8 cellular contexts compared by ENCODE assay signal in genomic region chr14:77151245-77151644, GRCh38. TPM values are rescaled to one million over a fixed set of nuclear protein-coding genes. Genes with fewer than 3 reads are reported as not detected.
DNase-seq lines count a peak whose midpoint lies in the region; ATAC-seq, FAIRE-seq and TF ChIP-seq lines count a peak whose summit lies in the region.

No MANE protein-coding gene starts in this region.

- peaks cover 14 to 57% of the 10 kb centered on the region in 2 donors for H3K27me3 Mint-ChIP-seq in CD8-positive, alpha-beta memory T cell

- no peak overlapping the region for H3K4me2 ChIP-seq in OCI-LY3 (ENCODE audit: low read length)

- H3K27ac ChIP-seq in OCI-LY3 (ENCODE audit: low read length) (no peak overlapping the region), vagina (no peak overlapping the region)
- H3K27ac ChIP-seq in CD8-positive, alpha-beta memory T cell (ENCODE audit: low read depth, low read length), result no peak overlapping the region

- H3K36me3 ChIP-seq in OCI-LY3 (replicated peaks; ENCODE audit: low read depth, low read length) (no peaks in the 10 kb centered on the region), vagina (no peaks in the 10 kb centered on the region)
- H3K36me3 ChIP-seq in CD8-positive, alpha-beta memory T cell (ENCODE audit: insufficient read depth, low read length), result no peaks in the 10 kb centered on the region

- CTCF ChIA-PET in CD8-positive, alpha-beta memory T cell (lab: Charles Lee), result interaction anchor here (1.2 to 3.1 kb wide), 3 partner anchors 9 to 169 kb away, joined by 3 to 27 read pairs (median 4); partner anchors contain the start of genes GSTZ1 and POMT2

- no peak overlapping the region for H3K4me3 Mint-ChIP-seq in CD8-positive, alpha-beta memory T cell

- no peak for TF ChIP-seq POLR2A in GM12891 (IDR thresholded peaks at IDR 0.05; ENCODE audit: low read depth, low read length)
- TF ChIP-seq POLR2A in vagina (IDR thresholded peaks at IDR 0.05), result no peak

- peak; percentile 67 for TF ChIP-seq CTCF in AG09309 (IDR thresholded peaks at IDR 0.05; ENCODE audit: control insufficient read depth, insufficient read depth, low read depth, low read length, missing control alignments)
- TF ChIP-seq CTCF in OCI-LY3 (IDR thresholded peaks at IDR 0.05; ENCODE audit: low read depth, low read length), result peak; percentile 66
- TF ChIP-seq CTCF in fibroblast of villous mesenchyme (IDR thresholded peaks at IDR 0.05; ENCODE audit: insufficient read depth, low read depth, low read length), result peak; percentile 54
- TF ChIP-seq CTCF in vagina (IDR thresholded peaks at IDR 0.05), result no peak

- H4K20me1 ChIP-seq in OCI-LY3 (ENCODE audit: insufficient read depth, low read length), result no peaks in the 10 kb centered on the region

- no peak overlapping the region for H3K9ac ChIP-seq in OCI-LY3 (ENCODE audit: low read length)

- H3K9me3 ChIP-seq in OCI-LY3 (ENCODE audit: insufficient read depth, low read length), result no peaks in the 10 kb centered on the region
- no peaks in the 10 kb centered on the region for H3K9me3 ChIP-seq in vagina
- no peaks in the 10 kb centered on the region for H3K9me3 ChIP-seq in CD8-positive, alpha-beta memory T cell (ENCODE audit: low read length)

- H3K4me3 ChIP-seq in AG09309 (ENCODE audit: control insufficient read depth, low read depth, low read length), result no peak overlapping the region
- no peak overlapping the region for H3K4me3 ChIP-seq in OCI-LY3 (ENCODE audit: low read length)
- no peak overlapping the region for H3K4me3 ChIP-seq in fibroblast of villous mesenchyme (ENCODE audit: low read depth, low read length)
- H3K4me3 ChIP-seq in vagina, result no peak overlapping the region
- H3K4me3 ChIP-seq in CD8-positive, alpha-beta memory T cell (ENCODE audit: low read length), result no peak overlapping the region

- H3K79me2 ChIP-seq in OCI-LY3 (ENCODE audit: low read length), result no peaks in the 10 kb centered on the region

- FAIRE-seq in GM12891 (lab: Jason Lieb, UNC), result no peak

- DNase-seq in AG09309 (ENCODE audit: low read depth), result no peak
- DNase-seq in GM12891 (ENCODE audit: insufficient read length, low spot score), result peak; percentile 37
- no peak for DNase-seq in fibroblast of villous mesenchyme (ENCODE audit: low read depth)
- DNase-seq in DMS114 treated with DMSO at 0.1 percent for 48 hours (lab: John Stamatoyannopoulos, UW; ENCODE audit: unreplicated experiment), result no peak
- DNase-seq in vagina (ENCODE audit: extremely low spot score in 2 of 2), result no peak
- no peak for DNase-seq in CD8-positive, alpha-beta memory T cell

- H3K27me3 ChIP-seq in OCI-LY3 (ENCODE audit: low read depth, low read length), result peaks cover 11% of the 10 kb centered on the region
- no peaks in the 10 kb centered on the region for H3K27me3 ChIP-seq in vagina
- H3K27me3 ChIP-seq in CD8-positive, alpha-beta memory T cell (ENCODE audit: insufficient read depth, low read length, poor library complexity, severe bottlenecking), result no peaks in the 10 kb centered on the region

- intact Hi-C loops in vagina (cut with DNase I), result no loop called here

- H3K9me3 Mint-ChIP-seq in CD8-positive, alpha-beta memory T cell, result peaks cover 0 to 3% (median 0%) of the 10 kb centered on the region in 5 donors

- POLR2A ChIA-PET in CD8-positive, alpha-beta memory T cell (lab: Charles Lee), result no interaction called here

- H2AFZ ChIP-seq in OCI-LY3 (ENCODE audit: low read depth, low read length), result no peak overlapping the region

- no peaks in the 10 kb centered on the region for H3K4me1 Mint-ChIP-seq in CD8-positive, alpha-beta memory T cell

- H3K36me3 Mint-ChIP-seq in CD8-positive, alpha-beta memory T cell, result peaks cover 0 to 2% (median 0%) of the 10 kb centered on the region in 3 donors

- H3K4me1 ChIP-seq in OCI-LY3 (ENCODE audit: low read length) (peaks cover 23% of the 10 kb centered on the region), vagina (no peaks in the 10 kb centered on the region)
- no peaks in the 10 kb centered on the region for H3K4me1 ChIP-seq in CD8-positive, alpha-beta memory T cell (ENCODE audit: insufficient read depth, low read length)

- H3K27ac Mint-ChIP-seq in CD8-positive, alpha-beta memory T cell, result peak overlapping the region in 1 of 8 donors; percentile 69

- no peak for ATAC-seq in GM21717 (IDR thresholded peaks at IDR 0.05; ENCODE audit: unreplicated experiment)

TF ChIP-seq in GM12891, 5 proteins besides CTCF, POLR2A, EP300 and RAD21:
- TF ChIP-seq TAF1 (IDR thresholded peaks at IDR 0.05; ENCODE audit: low read depth, low read length), result no peak
- no peak for TF ChIP-seq POLR2AphosphoS5 (IDR thresholded peaks at IDR 0.05; ENCODE audit: low read depth, low read length)
- TF ChIP-seq PAX5 (IDR thresholded peaks at IDR 0.05; ENCODE audit: insufficient read depth, low read length, severe bottlenecking), result no peak
- TF ChIP-seq POU2F2 (IDR thresholded peaks at IDR 0.05; ENCODE audit: low read depth, low read length), result no peak
- TF ChIP-seq SPI1 (IDR thresholded peaks at IDR 0.05; ENCODE audit: low read depth, low read length), result no peak

RNA-seq across cellular contexts. Expression of gene ZDHHC22, which starts 9.7 kb away (rescaled TPM):
- not detected for polyA plus RNA-seq in GM12891 (2012; ENCODE audit: low read depth, missing spikeins)
- not detected in 2 replicates for total RNA-seq in fibroblast of villous mesenchyme
- not detected for total RNA-seq in vagina
- total RNA-seq in CD8-positive, alpha-beta memory T cell, result not detected
- not detected for polyA plus RNA-seq in CD8-positive, alpha-beta memory T cell

RNA-seq across cellular contexts. Expression of gene TMEM63C, which starts 30.4 kb away (rescaled TPM):
- 0.04 TPM for polyA plus RNA-seq in GM12891 (2012; ENCODE audit: low read depth, missing spikeins)
- total RNA-seq in fibroblast of villous mesenchyme (under 0.01 TPM in 1 of 2 replicates, not detected in the other), vagina (27.0 TPM)
- total RNA-seq in CD8-positive, alpha-beta memory T cell, result under 1 TPM; 0.64 to 0.68 TPM
- polyA plus RNA-seq in CD8-positive, alpha-beta memory T cell, result 0.28 TPM

RNA-seq across cellular contexts. Expression of gene CIPC, which starts 53.2 kb away (rescaled TPM):
- polyA plus RNA-seq in GM12891 (2012; ENCODE audit: low read depth, missing spikeins), result 6.4 TPM
- total RNA-seq in fibroblast of villous mesenchyme (11.3 and 23.7 TPM in 2 replicates), vagina (43.2 TPM)
- 10 to 100 TPM; 10.5 to 12.7 TPM for total RNA-seq in CD8-positive, alpha-beta memory T cell
- polyA plus RNA-seq in CD8-positive, alpha-beta memory T cell, result 6.2 TPM

Comparison
In these comparisons a context has a peak if more than half of its experiments do, and no peak if none do; other contexts are left out.
1. CTCF ChIP-seq: peak in AG09309 (single experiment), OCI-LY3 (single experiment) and fibroblast of villous mesenchyme (single experiment); none in vagina (0 of 3).
2. RNA of gene TMEM63C, which starts 30.4 kb away (total RNA-seq): 27.0 TPM in vagina (single experiment); 0.64 to 0.68 TPM in CD8-positive, alpha-beta memory T cell and under 0.01 TPM in fibroblast of villous mesenchyme; every median in the first group is over 10 times any median in the second.